Comparison of ENCODE assay signal across 17 cellular contexts in the genomic region with DNA sequence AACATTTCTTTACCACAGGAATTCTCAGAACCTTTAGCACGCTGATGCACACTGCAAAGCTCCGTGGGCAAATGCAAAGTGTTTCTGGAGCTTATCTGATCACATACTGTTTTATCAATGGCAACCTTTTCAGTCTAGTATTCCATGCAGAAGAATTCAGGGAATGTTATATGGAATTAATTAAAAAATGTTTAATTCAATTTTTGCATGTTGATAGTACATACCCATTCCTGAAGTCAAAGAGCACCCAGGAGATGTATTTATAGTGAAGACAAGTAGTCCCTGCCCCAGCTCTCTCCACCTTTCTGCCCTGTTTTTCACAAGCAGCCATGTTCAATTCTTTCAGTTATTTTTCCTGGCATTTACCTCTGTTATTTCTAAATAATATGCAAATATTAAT. TPM values are rescaled to one million over a fixed set of nuclear protein-coding genes. Genes with fewer than 3 reads are reported as not detected.
DNase-seq lines count a peak whose midpoint lies in the region; ATAC-seq and TF ChIP-seq lines count a peak whose summit lies in the region.
"Had no signal": no experiment of that assay in that cellular context is flagged by ENCODE, and none has a peak within 500 bp of the region (broad histone marks: within the 10 kb centered on the region; RNA-seq: fewer than 3 reads in every experiment).

No MANE protein-coding gene starts in this region.

- H3K4me1 Mint-ChIP-seq in dendritic cell treated with granulocyte-macrophage colony-stimulating factor and Interleukin-4, amounts not matched to agents 40 ng/mL and 50 ng/mL, for 4 days (ENCODE audit: low read depth): peaks cover 40% of the 10 kb centered on the region

- POLR2A ChIA-PET in SK-N-SH (lab: Yijun Ruan, JAX): no interaction called here

- DNase-seq in SK-N-SH (no peak), SK-N-MC (ENCODE audit: low read depth, low spot score) (no peak)
- DNase-seq in effector CD4-positive, alpha-beta T cell: no peak
- DNase-seq: AML-193; Caco-2; Calu3; CD4-positive, alpha-beta T cell; CD8-positive, alpha-beta T cell; DMS79 treated with DMSO at 0.1 percent for 48 hours; GF-D8 had no signal

- no peak for TF ChIP-seq CTCF in SK-N-SH (IDR thresholded peaks at IDR 0.05)

- peak; percentile 69 for ATAC-seq in SK-N-SH treated with all-trans-retinoic acid at 6 μM for 48 hours
- ATAC-seq: CD8-positive, alpha-beta T cell had no signal

- H3K36me3 Mint-ChIP-seq in dendritic cell treated with granulocyte-macrophage colony-stimulating factor and Interleukin-4, amounts not matched to agents 40 ng/mL and 50 ng/mL, for 4 days (ENCODE audit: low read depth): peaks cover 37% of the 10 kb centered on the region

- peak overlapping the region; percentile 67 for H3K27ac Mint-ChIP-seq in dendritic cell treated with granulocyte-macrophage colony-stimulating factor and Interleukin-4, amounts not matched to agents 40 ng/mL and 50 ng/mL, for 4 days
- H3K27ac Mint-ChIP-seq: B cell; CD4-positive, alpha-beta T cell; CD8-positive, alpha-beta T cell had no signal

- CTCF ChIA-PET in SK-N-SH (lab: Yijun Ruan, JAX): no interaction called here

- H4K20me1 ChIP-seq in SK-N-SH (ENCODE audit: insufficient read depth): no peaks in the 10 kb centered on the region

- no peaks in the 10 kb centered on the region for H3K9me3 ChIP-seq in SK-N-SH
- H3K9me3 ChIP-seq in SK-N-MC (ENCODE audit: low read depth, low read length): 0 out of 2 replicates have a peak, but pooled peaks cover 3% of the 10 kb centered on the region
- H3K9me3 ChIP-seq: A549 had no signal

- H3K4me3 ChIP-seq in SK-N-SH (ENCODE audit: low read depth in 2 of 2, low read length in 1 of 2): no peak overlapping the region
- H3K4me3 ChIP-seq in SK-N-MC: no peak overlapping the region
- H3K4me3 ChIP-seq: A549; BLaER1 treated with 17β-estradiol and CSF1 and Interleukin-3, amounts not matched to agents 10 nM and 100 nM had no signal

- no peaks in the 10 kb centered on the region for H3K27me3 ChIP-seq in SK-N-SH (ENCODE audit: insufficient read depth)
- H3K27me3 ChIP-seq: BLaER1 treated with 17β-estradiol and CSF1 and Interleukin-3, amounts not matched to agents 10 nM and 100 nM had no signal

- H3K4me2 ChIP-seq in SK-N-SH: no peak overlapping the region

- H3K9me2 ChIP-seq in SK-N-SH: no peaks in the 10 kb centered on the region

- no peak overlapping the region for H2AFZ ChIP-seq in SK-N-SH (ENCODE audit: low read depth)

- peaks cover 9% of the 10 kb centered on the region for H3F3A ChIP-seq in SK-N-SH (replicated peaks; ENCODE audit: insufficient read depth)

- TF ChIP-seq RAD21 in SK-N-SH (IDR thresholded peaks at IDR 0.05; ENCODE audit: low read length): no peak

- intact Hi-C loops in dendritic cell treated with granulocyte-macrophage colony-stimulating factor and Interleukin-4, amounts not matched to agents 40 ng/mL and 50 ng/mL, for 4 days (cut with micrococcal nuclease): no loop called here

- no peak overlapping the region for H3K27ac ChIP-seq in SK-N-SH (ENCODE audit: low read depth in 2 of 2, low read length in 1 of 2)
- H3K27ac ChIP-seq in SK-N-MC: peak overlapping the region; percentile 63; the same call in 1 of the 2 replicates
- H3K27ac ChIP-seq: 22Rv1, A549, C4-2B had no signal

- no peaks in the 10 kb centered on the region for H3K9me3 Mint-ChIP-seq in dendritic cell treated with granulocyte-macrophage colony-stimulating factor and Interleukin-4, amounts not matched to agents 40 ng/mL and 50 ng/mL, for 4 days
- H3K9me3 Mint-ChIP-seq: CD4-positive, alpha-beta T cell; CD8-positive, alpha-beta T cell had no signal

- H3K9ac ChIP-seq in SK-N-SH (no peak overlapping the region), SK-N-MC (ENCODE audit: insufficient read length) (no peak overlapping the region)
- H3K9ac ChIP-seq: BLaER1 treated with 17β-estradiol and CSF1 and Interleukin-3, amounts not matched to agents 10 nM and 100 nM had no signal

- 62% methylated on average over 2 of the region's 2 CpGs for WGBS in SK-N-SH (ENCODE audit: low lambda C conversion rate)

- no peaks in the 10 kb centered on the region for H3K27me3 Mint-ChIP-seq in dendritic cell treated with granulocyte-macrophage colony-stimulating factor and Interleukin-4, amounts not matched to agents 40 ng/mL and 50 ng/mL, for 4 days
- H3K27me3 Mint-ChIP-seq: B cell; CD4-positive, alpha-beta T cell had no signal

- H3K79me2 ChIP-seq in SK-N-SH (ENCODE audit: insufficient read depth): no peaks in the 10 kb centered on the region

- H3K4me1 ChIP-seq in SK-N-SH (ENCODE audit: control insufficient read depth in 1 of 2, insufficient read depth in 2 of 2, low read depth in 1 of 2, low read length in 1 of 2): no peaks in the 10 kb centered on the region; a peak in 2 of 4 replicates
- H3K4me1 ChIP-seq: Caco-2 had no signal

- no peak overlapping the region for H3K4me3 Mint-ChIP-seq in dendritic cell treated with granulocyte-macrophage colony-stimulating factor and Interleukin-4, amounts not matched to agents 40 ng/mL and 50 ng/mL, for 4 days
- H3K4me3 Mint-ChIP-seq: B cell; CD4-positive, alpha-beta T cell; CD8-positive, alpha-beta T cell had no signal

- H3K36me3 ChIP-seq in SK-N-SH (replicated peaks in 1 of 2; ENCODE audit: control insufficient read depth in 1 of 2, insufficient read depth in 2 of 2, low read length in 1 of 2) (peaks cover 5 to 20% of the 10 kb centered on the region in 2 experiments), SK-N-MC (ENCODE audit: insufficient read depth, low read length) (peaks cover 29% of the 10 kb centered on the region)

- TF ChIP-seq EP300 in SK-N-SH (IDR thresholded peaks at IDR 0.05; ENCODE audit: borderline replicate concordance in 1 of 2, low read depth in 1 of 2, low read length in 1 of 2): no peak

TF ChIP-seq in SK-N-SH treated with all-trans-retinoic acid at 6 μM for 48 hours, 23 proteins besides CTCF, POLR2A, EP300 and RAD21 (continues in another document):
- TF ChIP-seq RARB (CRISPR knock-in tag; IDR thresholded peaks at IDR 0.05) (no peak), TOX (CRISPR knock-in tag; IDR thresholded peaks at IDR 0.05; ENCODE audit: borderline replicate concordance) (no peak), CSRNP3 (CRISPR knock-in tag; IDR thresholded peaks at IDR 0.05) (0 out of 2 replicates have a peak, but pooled peaks have one; percentile 26), CSDC2 (CRISPR knock-in tag; IDR thresholded peaks at IDR 0.05) (no peak), ZC3H10 (CRISPR knock-in tag; IDR thresholded peaks at IDR 0.05) (no peak), SNAI2 (CRISPR knock-in tag; IDR thresholded peaks at IDR 0.05) (peak; percentile 34; the same call in 1 of the 2 replicates), ZNF565 (CRISPR knock-in tag; conservative IDR thresholded peaks at IDR 0.05; ENCODE audit: low read depth) (no peak), ZFP30 (CRISPR knock-in tag; IDR thresholded peaks at IDR 0.05) (no peak), ZNF70 (CRISPR knock-in tag; IDR thresholded peaks at IDR 0.05) (no peak)

TF ChIP-seq in SK-N-SH, 30 proteins besides CTCF, POLR2A, EP300 and RAD21 (continues in another document):
- TF ChIP-seq TEAD4 (IDR thresholded peaks at IDR 0.05; ENCODE audit: borderline replicate concordance, insufficient read depth) (no peak), MEF2A (IDR thresholded peaks at IDR 0.05; ENCODE audit: borderline replicate concordance, low read depth) (no peak), ZBTB33 (IDR thresholded peaks at IDR 0.05; ENCODE audit: borderline replicate concordance, low read depth) (no peak), USF2 (IDR thresholded peaks at IDR 0.05; ENCODE audit: borderline replicate concordance, low read depth, low read length) (no peak), FOXJ3 (CRISPR knock-in tag; IDR thresholded peaks at IDR 0.05) (no peak), SMC3 (IDR thresholded peaks at IDR 0.05; ENCODE audit: low read depth, low read length) (no peak), SIN3A (IDR thresholded peaks at IDR 0.05; ENCODE audit: borderline replicate concordance, low read depth, low read length) (no peak), RFX5 (IDR thresholded peaks at IDR 0.05; ENCODE audit: low read length) (no peak), JUND (IDR thresholded peaks at IDR 0.05) (no peak), GATA2 (CRISPR knock-in tag; IDR thresholded peaks at IDR 0.05) (no peak)
- TF ChIP-seq, protein P1, sequence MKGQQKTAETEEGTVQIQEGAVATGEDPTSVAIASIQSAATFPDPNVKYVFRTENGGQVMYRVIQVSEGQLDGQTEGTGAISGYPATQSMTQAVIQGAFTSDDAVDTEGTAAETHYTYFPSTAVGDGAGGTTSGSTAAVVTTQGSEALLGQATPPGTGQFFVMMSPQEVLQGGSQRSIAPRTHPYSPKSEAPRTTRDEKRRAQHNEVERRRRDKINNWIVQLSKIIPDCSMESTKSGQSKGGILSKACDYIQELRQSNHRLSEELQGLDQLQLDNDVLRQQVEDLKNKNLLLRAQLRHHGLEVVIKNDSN (IDR thresholded peaks at IDR 0.05; ENCODE audit: borderline replicate concordance, low read depth): no peak

RNA-seq across cellular contexts. Expression of gene DTNBP1, which starts 55.2 kb away (rescaled TPM):
- polyA plus RNA-seq in SK-N-SH (2012; rRNA removed): 18.4 and 19.7 TPM in 2 replicates
- polyA plus RNA-seq in SK-N-SH (2012; cell fraction: cytosol; rRNA removed): 15.4 and 18.8 TPM in 2 replicates
- 15.6 and 16.7 TPM in 2 replicates for polyA plus RNA-seq in SK-N-SH (2012; cell fraction: nucleus; rRNA removed)
